ENCODE assay signal across 31 cellular contexts in genomic region chr19:44789943-44790467, GRCh38. TPM values are rescaled to one million over a fixed set of nuclear protein-coding genes. Genes with fewer than 3 reads are reported as not detected.
A peak's percentile ranks its signal among the peaks of the same experiment; 100 is the strongest.
DNase-seq lines count a peak whose midpoint lies in the region; ATAC-seq, FAIRE-seq and TF ChIP-seq lines count a peak whose summit lies in the region.
"Had no signal": no experiment of that assay in that cellular context is flagged by ENCODE, and none has a peak within 500 bp of the region (broad histone marks: within the 10 kb centered on the region; RNA-seq: fewer than 3 reads in every experiment).

No MANE protein-coding gene starts in this region.

- intact Hi-C loops in K562 (cut with micrococcal nuclease) (no loop called here), right lobe of liver (cut with DNase I) (loop anchor here (10.0 kb wide), 1 partner anchor 55 kb away; the partner anchor contains the start of gene NECTIN2 (in 2 of the 2))

- H3K9ac ChIP-seq in GM23248 = no peak overlapping the region
- H3K9ac ChIP-seq in K562 (ENCODE audit: insufficient read depth in 1 of 2, low read depth in 2 of 2, low read length in 2 of 2) = no peak overlapping the region; a peak in 1 of 4 replicates

- TF ChIP-seq POLR2A in K562 (conservative IDR thresholded peaks at IDR 0.05) = no peak
- no peak for TF ChIP-seq POLR2A in right lobe of liver (IDR thresholded peaks at IDR 0.05)

- no peak overlapping the region for H2AFZ ChIP-seq in GM23248
- no peak overlapping the region for H2AFZ ChIP-seq in K562 (ENCODE audit: low read depth, low read length)

- H3K4me1 ChIP-seq in GM23248 (ENCODE audit: insufficient read depth) (no peaks in the 10 kb centered on the region), K562 (replicated peaks in 1 of 2; ENCODE audit: control insufficient read depth in 2 of 2, insufficient read depth in 2 of 2, low read length in 2 of 2) (no peaks in the 10 kb centered on the region; a peak in 2 of 5 replicates), right lobe of liver (no peaks in the 10 kb centered on the region)

- H3F3A ChIP-seq in GM23248 (ENCODE audit: insufficient read depth) = no peaks in the 10 kb centered on the region

- peak; percentile 4 for DNase-seq in SIG-M5 treated with dmso at 0.1 percent for 504 hours (lab: John Stamatoyannopoulos, UW; ENCODE audit: unreplicated experiment)
- DNase-seq in SIG-M5 (lab: John Stamatoyannopoulos, UW) = no peak
- peak; percentile 33 for DNase-seq in GM23248
- DNase-seq in K562 (ENCODE audit: extremely low read depth in 1 of 4, low spot score in 3 of 4) = no peak
- no peak for DNase-seq in right lobe of liver
- DNase-seq: AML-193; DMS53; GDM1; H9; Karpas-422; NCI-H1092 treated with DMSO at 0.1 percent for 48 hours; NCI-H1436 treated with DMSO at 0.1 percent for 48 hours; NCI-H2029 treated with DMSO at 0.1 percent for 48 hours; NCI-H226; NCI-H510A treated with DMSO at 0.1 percent for 48 hours; NCI-H774; NK-92 treated with Interleukin-12 subunit alpha and Interleukin-12 subunit beta, amount 100 ng/mL, for 24 hours; OCI-M1; SW 1271 had no signal

- POLR2A ChIA-PET in K562 (lab: Yijun Ruan, JAX) = no interaction called here

- BruUV-seq in K562 (replicated peaks; lab: Mats Ljungman, UMichigan) = no TSS peak

- H3K4me2 ChIP-seq in GM23248 (ENCODE audit: unreplicated experiment) (no peak overlapping the region), K562 (ENCODE audit: insufficient read depth, low read length) (no peak overlapping the region)

- WGBS in GM23248 (ENCODE audit: low coverage in 1 of 2, low lambda C conversion rate in 2 of 2, missing lambda C conversion rate in 2 of 2), 2 experiments = 46 to 51% methylated on average over 12 of the region's 12 CpGs
- 53% methylated on average over 12 of the region's 12 CpGs for WGBS in K562 (ENCODE audit: insufficient coverage, low coverage, missing lambda C conversion rate)
- 77% methylated on average over 11 of the region's 12 CpGs for WGBS in right lobe of liver (ENCODE audit: insufficient coverage, low coverage, low lambda C conversion rate, missing lambda C conversion rate)

- in situ Hi-C loops in GM23248 (cut with MboI) = no loop called here
- in situ Hi-C loops in K562 (cut with MboI) = loop anchor here (5.0 kb wide), 1 partner anchor 52 kb away; no protein-coding TSS in a partner anchor

- no peaks in the 10 kb centered on the region for H3K9me2 ChIP-seq in GM23248 (ENCODE audit: insufficient read depth)

- H3K27me3 ChIP-seq in GM23248 (replicated peaks; ENCODE audit: insufficient read depth) (no peaks in the 10 kb centered on the region), K562 (ENCODE audit: control insufficient read depth in 2 of 2, insufficient read depth in 2 of 2, low read length in 2 of 2) (no peaks in the 10 kb centered on the region), right lobe of liver (no peaks in the 10 kb centered on the region)

- H3K79me2 ChIP-seq in GM23248 (ENCODE audit: insufficient read depth) = no peaks in the 10 kb centered on the region
- H3K79me2 ChIP-seq in K562 (ENCODE audit: control insufficient read depth, insufficient read depth, low read length) = no peaks in the 10 kb centered on the region

- H3K9me3 ChIP-seq in GM23248 (ENCODE audit: low read depth) (no peaks in the 10 kb centered on the region), K562 (replicated peaks; ENCODE audit: control insufficient read depth, insufficient read depth, low read depth, low read length) (no peaks in the 10 kb centered on the region), right lobe of liver (no peaks in the 10 kb centered on the region)

- CTCF ChIA-PET in K562 (lab: Yijun Ruan, JAX; ENCODE audit: low intra/inter-chr PET ratio) = no interaction called here

- TF ChIP-seq CTCF in K562 (IDR thresholded peaks at IDR 0.05 in 2 of 3, conservative IDR thresholded peaks at IDR 0.05 in 1 of 3; ENCODE audit: insufficient read depth in 2 of 3, low read depth in 1 of 3, low read length in 3 of 3) (no peak), right lobe of liver (IDR thresholded peaks at IDR 0.05) (no peak)

- H3K4me3 ChIP-seq in GM23248 (no peak overlapping the region), K562 (no peak overlapping the region), right lobe of liver (no peak overlapping the region)

- ATAC-seq in K562 (no peak), right lobe of liver (peak in 3 of 4 donors; percentile 35 to 62 (median 37)), GM18858 (IDR thresholded peaks at IDR 0.05; ENCODE audit: unreplicated experiment) (no peak), GM19035 (IDR thresholded peaks at IDR 0.05; ENCODE audit: unreplicated experiment) (no peak), HG02759 (IDR thresholded peaks at IDR 0.05; ENCODE audit: unreplicated experiment) (no peak)

- no peak for FAIRE-seq in K562 (lab: Jason Lieb, UNC)
- FAIRE-seq: D721Med, GM18507, GM19239, RCC 7860 had no signal

- no peaks in the 10 kb centered on the region for H3K9me1 ChIP-seq in K562 (ENCODE audit: control insufficient read depth, insufficient read depth, low read length)

- no peak for TF ChIP-seq RAD21 in K562 (CRISPR knock-in tag; conservative IDR thresholded peaks at IDR 0.05 in 1 of 2, IDR thresholded peaks at IDR 0.05 in 1 of 2)

- TF ChIP-seq EP300 in K562 (IDR thresholded peaks at IDR 0.05; ENCODE audit: low read length) = no peak

- H3K27ac ChIP-seq in GM23248 (no peak overlapping the region), K562 (ENCODE audit: extremely low read depth, low read depth, low read length) (no peak overlapping the region), right lobe of liver (no peak overlapping the region)

- no peaks in the 10 kb centered on the region for H3K36me3 ChIP-seq in GM23248 (ENCODE audit: low read depth)
- H3K36me3 ChIP-seq in K562 (ENCODE audit: control insufficient read depth, insufficient read depth, low read length) = no peaks in the 10 kb centered on the region
- H3K36me3 ChIP-seq in right lobe of liver = peaks cover 0 to 28% (median 3%) of the 10 kb centered on the region in 4 donors

- H4K20me1 ChIP-seq in GM23248 (ENCODE audit: insufficient read depth) (no peaks in the 10 kb centered on the region), K562 (replicated peaks; ENCODE audit: control insufficient read depth, insufficient read depth, low read length) (no peaks in the 10 kb centered on the region)

RNA-seq across cellular contexts. Expression of gene CBLC, which starts 12.3 kb away (rescaled TPM):
- not detected in 2 replicates for total RNA-seq in GM23248 (2014; rRNA removed; shearing (Covaris generic))
- polyA plus RNA-seq in GM23248 (2016; fragmentation: Nextera tagmentation; extraction: Ambion mirVana) (not detected in 2 replicates), K562 (2011; rRNA removed) (not detected in 2 replicates), K562 (2014; fragmentation: Illumina TruSeq; extraction: Trizol) (not detected in 2 replicates), K562 (2014; fragmentation: Nextera tagmentation; extraction: Ambion mirVana) (not detected), K562 (2014; rRNA removed) (not detected in 2 replicates)
- total RNA-seq in K562 (2011; cell fraction: chromatin; rRNA removed; ENCODE audit: low replicate concordance) = not detected in 2 replicates
- not detected in 2 replicates for total RNA-seq in K562 (2011; cell fraction: nucleolus; rRNA removed)
- total RNA-seq in K562 (2011; cell fraction: nucleoplasm; rRNA removed) = not detected in 2 replicates
- total RNA-seq in K562 (2014; rRNA removed) (0.09 TPM in 1 of 2 replicates, not detected in the other), K562 (2014; rRNA removed; fragmentation: Illumina TruSeq; extraction: Trizol) (not detected in 2 replicates), K562 (2015; rRNA removed; fragmentation: Illumina TruSeq; extraction: Trizol) (not detected in 2 replicates), K562 (2021) (not detected in 2 replicates), right lobe of liver (10 to 100 TPM in 5 of 6 experiments, 1 to 10 TPM in 1; 9.8 to 19.4 (median 15.6) TPM)
- not detected in 2 replicates for polyA plus RNA-seq in K562 (2011; cell fraction: cytosol; rRNA removed)
- not detected in 2 replicates for polyA plus RNA-seq in K562 (2011; cell fraction: nucleus; rRNA removed)
- polyA plus RNA-seq in K562 (2012) = not detected in 2 replicates
- polyA minus RNA-seq in K562 (2011; rRNA and poly(A)+ RNA removed) = not detected in 2 replicates
- polyA minus RNA-seq in K562 (2011; cell fraction: cytosol; rRNA and poly(A)+ RNA removed) = not detected in 2 replicates
- polyA minus RNA-seq in K562 (2011; cell fraction: nucleus; rRNA and poly(A)+ RNA removed) = not detected in 2 replicates
- total RNA-seq: A172, SK-MEL-5 had no signal
- polyA plus RNA-seq: AG04450, CD14-positive monocyte, IgD-negative memory B cell had no signal

RNA-seq across cellular contexts. Expression of gene BCAM, which starts 18.9 kb away (rescaled TPM):
- 1.3 and 2.1 TPM in 2 replicates for total RNA-seq in GM23248 (2014; rRNA removed; shearing (Covaris generic))
- 1.4 and 1.5 TPM in 2 replicates for polyA plus RNA-seq in GM23248 (2016; fragmentation: Nextera tagmentation; extraction: Ambion mirVana)
- 3.4 and 9.2 TPM in 2 replicates for total RNA-seq in K562 (2011; cell fraction: chromatin; rRNA removed; ENCODE audit: low replicate concordance)
- 3.7 and 5.5 TPM in 2 replicates for total RNA-seq in K562 (2011; cell fraction: nucleolus; rRNA removed)
- total RNA-seq in K562 (2011; cell fraction: nucleoplasm; rRNA removed) = 3.0 and 4.9 TPM in 2 replicates
- total RNA-seq in K562 (2014; rRNA removed) = 0.14 and 0.41 TPM in 2 replicates
- total RNA-seq in K562 (2014; rRNA removed; fragmentation: Illumina TruSeq; extraction: Trizol) = 0.06 and 0.07 TPM in 2 replicates
- 0.33 and 0.38 TPM in 2 replicates for total RNA-seq in K562 (2015; rRNA removed; fragmentation: Illumina TruSeq; extraction: Trizol)
- total RNA-seq in K562 (2021) = 1.3 and 1.9 TPM in 2 replicates
- polyA plus RNA-seq in K562 (2011; rRNA removed) = 0.18 and 1.5 TPM in 2 replicates
- 0.31 and 0.64 TPM in 2 replicates for polyA plus RNA-seq in K562 (2011; cell fraction: cytosol; rRNA removed)
- polyA plus RNA-seq in K562 (2011; cell fraction: nucleus; rRNA removed) = 4.7 and 6.3 TPM in 2 replicates
- 1.6 and 3.8 TPM in 2 replicates for polyA plus RNA-seq in K562 (2012)
- 0.45 and 0.47 TPM in 2 replicates for polyA plus RNA-seq in K562 (2014; fragmentation: Illumina TruSeq; extraction: Trizol)
- not detected for polyA plus RNA-seq in K562 (2014; fragmentation: Nextera tagmentation; extraction: Ambion mirVana)
- polyA plus RNA-seq in K562 (2014; rRNA removed) = 0.76 and 1.1 TPM in 2 replicates
- polyA minus RNA-seq in K562 (2011; rRNA and poly(A)+ RNA removed) = 0.56 and 0.72 TPM in 2 replicates
- 2.5 and 2.6 TPM in 2 replicates for polyA minus RNA-seq in K562 (2011; cell fraction: cytosol; rRNA and poly(A)+ RNA removed)
- 0.94 and 1.2 TPM in 2 replicates for polyA minus RNA-seq in K562 (2011; cell fraction: nucleus; rRNA and poly(A)+ RNA removed)
- total RNA-seq in right lobe of liver = 10 to 100 TPM; 26.5 to 48.3 (median 32.7) TPM
- polyA plus RNA-seq: CD14-positive monocyte, IgD-negative memory B cell had no signal

RNA-seq across cellular contexts. Expression of gene BCL3, which starts 41.5 kb away (rescaled TPM):
- total RNA-seq in GM23248 (2014; rRNA removed; shearing (Covaris generic)) = 11.3 and 18.6 TPM in 2 replicates
- polyA plus RNA-seq in GM23248 (2016; fragmentation: Nextera tagmentation; extraction: Ambion mirVana) = 24.6 and 26.8 TPM in 2 replicates
- 3.7 and 11.5 TPM in 2 replicates for total RNA-seq in K562 (2011; cell fraction: chromatin; rRNA removed; ENCODE audit: low replicate concordance)
- 6.4 and 6.8 TPM in 2 replicates for total RNA-seq in K562 (2011; cell fraction: nucleolus; rRNA removed)
- total RNA-seq in K562 (2011; cell fraction: nucleoplasm; rRNA removed) = 2.5 and 7.1 TPM in 2 replicates
- 1.1 TPM in 2 replicates for total RNA-seq in K562 (2014; rRNA removed)
- 0.07 TPM in 1 of 2 replicates, not detected in the other for total RNA-seq in K562 (2014; rRNA removed; fragmentation: Illumina TruSeq; extraction: Trizol)
- 0.33 and 0.72 TPM in 2 replicates for total RNA-seq in K562 (2015; rRNA removed; fragmentation: Illumina TruSeq; extraction: Trizol)
- total RNA-seq in K562 (2021) = 1.9 and 2.4 TPM in 2 replicates
- polyA plus RNA-seq in K562 (2011; rRNA removed) = 0.28 and 1.2 TPM in 2 replicates
- polyA plus RNA-seq in K562 (2011; cell fraction: cytosol; rRNA removed) = 0.43 and 2.4 TPM in 2 replicates
- polyA plus RNA-seq in K562 (2011; cell fraction: nucleus; rRNA removed) = 5.5 and 6.5 TPM in 2 replicates
- 2.5 and 9.1 TPM in 2 replicates for polyA plus RNA-seq in K562 (2012)
- 0.67 and 0.93 TPM in 2 replicates for polyA plus RNA-seq in K562 (2014; fragmentation: Illumina TruSeq; extraction: Trizol)
- polyA plus RNA-seq in K562 (2014; fragmentation: Nextera tagmentation; extraction: Ambion mirVana) = under 1 TPM in 1 of 2 experiments, not detected in 1; 0.03 TPM
- polyA plus RNA-seq in K562 (2014; rRNA removed) = 0.97 and 2.4 TPM in 2 replicates
- 0.21 TPM in 1 of 2 replicates, not detected in the other for polyA minus RNA-seq in K562 (2011; rRNA and poly(A)+ RNA removed)
- 2.5 TPM in 2 replicates for polyA minus RNA-seq in K562 (2011; cell fraction: cytosol; rRNA and poly(A)+ RNA removed)
- polyA minus RNA-seq in K562 (2011; cell fraction: nucleus; rRNA and poly(A)+ RNA removed) = 0.78 and 2.3 TPM in 2 replicates
- 10 to 100 TPM; 24.1 to 95.6 (median 31.3) TPM for total RNA-seq in right lobe of liver

RNA-seq across cellular contexts. Expression of gene NECTIN2, which starts 56.1 kb away (rescaled TPM):
- 71.7 and 88.7 TPM in 2 replicates for total RNA-seq in GM23248 (2014; rRNA removed; shearing (Covaris generic))
- polyA plus RNA-seq in GM23248 (2016; fragmentation: Nextera tagmentation; extraction: Ambion mirVana) (60.5 and 63.0 TPM in 2 replicates), K562 (2011; rRNA removed) (32.7 and 73.0 TPM in 2 replicates), K562 (2014; fragmentation: Illumina TruSeq; extraction: Trizol) (92.7 and 94.9 TPM in 2 replicates), K562 (2014; fragmentation: Nextera tagmentation; extraction: Ambion mirVana) (1 to 10 TPM; 3.9 to 4.9 TPM), K562 (2014; rRNA removed) (41.4 and 43.6 TPM in 2 replicates)
- total RNA-seq in K562 (2011; cell fraction: chromatin; rRNA removed; ENCODE audit: low replicate concordance) = 51.7 and 114 TPM in 2 replicates
- 140 and 162 TPM in 2 replicates for total RNA-seq in K562 (2011; cell fraction: nucleolus; rRNA removed)
- total RNA-seq in K562 (2011; cell fraction: nucleoplasm; rRNA removed) = 124 and 148 TPM in 2 replicates
- total RNA-seq in K562 (2014; rRNA removed) (65.3 and 78.5 TPM in 2 replicates), K562 (2014; rRNA removed; fragmentation: Illumina TruSeq; extraction: Trizol) (29.8 and 34.9 TPM in 2 replicates), K562 (2015; rRNA removed; fragmentation: Illumina TruSeq; extraction: Trizol) (33.8 and 36.5 TPM in 2 replicates), K562 (2021) (83.6 and 84.8 TPM in 2 replicates), right lobe of liver (100 to 1,000 TPM in 1 of 6 experiments, 10 to 100 TPM in 5; 63.5 to 127 (median 87.4) TPM)
- polyA plus RNA-seq in K562 (2011; cell fraction: cytosol; rRNA removed) = 78.1 and 87.1 TPM in 2 replicates
- 35.6 and 37.9 TPM in 2 replicates for polyA plus RNA-seq in K562 (2011; cell fraction: nucleus; rRNA removed)
- polyA plus RNA-seq in K562 (2012) = 76.8 and 118 TPM in 2 replicates
- polyA minus RNA-seq in K562 (2011; rRNA and poly(A)+ RNA removed) = 29.4 and 29.7 TPM in 2 replicates
- polyA minus RNA-seq in K562 (2011; cell fraction: cytosol; rRNA and poly(A)+ RNA removed) = 43.7 and 44.6 TPM in 2 replicates
- polyA minus RNA-seq in K562 (2011; cell fraction: nucleus; rRNA and poly(A)+ RNA removed) = 9.2 and 15.6 TPM in 2 replicates
- polyA plus RNA-seq: IgD-negative memory B cell had no signal

Comparison
In these comparisons a context has a peak if more than half of its experiments do, and no peak if none do; other contexts are left out.
1. DNase-seq: peak in SIG-M5 treated with dmso at 0.1 percent for 504 hours (single experiment) and GM23248 (single experiment); none in SIG-M5 (single experiment), K562 (0 of 4) and right lobe of liver (0 of 3).
2. ATAC-seq: peak in right lobe of liver (3 of 4); none in K562 (single experiment), GM18858 (single experiment), GM19035 (single experiment) and HG02759 (single experiment).
3. RNA of gene CBLC, which starts 12.3 kb away (total RNA-seq): 9.8 to 19.4 TPM in right lobe of liver; 0.09 TPM in K562 and not detected in GM23248; every median in the first group is over 4 times any median in the second.